Comparison of ENCODE assay signal across 20 cellular contexts in the genomic region with DNA sequence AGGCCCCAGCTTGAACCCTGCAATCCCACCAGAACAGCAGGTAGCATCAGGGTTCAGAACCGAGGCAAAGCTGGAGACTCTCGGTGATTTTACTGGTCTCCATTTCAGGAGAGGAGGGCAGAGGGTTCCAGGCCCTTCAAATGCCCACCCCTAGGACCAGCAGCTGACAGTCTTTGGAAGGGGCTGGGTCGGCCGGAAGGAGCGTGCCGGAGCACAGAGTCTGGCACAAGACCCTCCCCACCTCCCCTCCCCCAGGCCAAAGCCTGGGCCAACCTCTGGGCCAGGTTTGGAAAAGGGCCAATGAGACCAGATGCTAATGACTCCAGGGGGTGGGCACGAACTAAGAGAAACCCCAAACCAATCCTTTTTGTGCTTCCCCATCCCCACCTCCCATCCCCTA. TPM values are rescaled to one million over a fixed set of nuclear protein-coding genes. Genes with fewer than 3 reads are reported as not detected.
A peak's percentile ranks its signal among the peaks of the same experiment; 100 is the strongest.
DNase-seq lines count a peak whose midpoint lies in the region; TF ChIP-seq lines count a peak whose summit lies in the region.
"Had no signal": no experiment of that assay in that cellular context is flagged by ENCODE, and none has a peak within 500 bp of the region (broad histone marks: within the 10 kb centered on the region; RNA-seq: fewer than 3 reads in every experiment).

No MANE protein-coding gene starts in this region.

- H3K4me1 ChIP-seq in tibial nerve (peaks cover 0 to 57% (median 31%) of the 10 kb centered on the region in 4 donors), ascending aorta (peaks cover 5 to 7% of the 10 kb centered on the region in 2 donors)
- H3K4me1 ChIP-seq: BE2C had no signal

- H3K36me3 ChIP-seq in tibial nerve (no peaks in the 10 kb centered on the region), ascending aorta (no peaks in the 10 kb centered on the region)
- H3K36me3 ChIP-seq: BE2C; BLaER1 treated with 17β-estradiol and CSF1 and Interleukin-3, amounts not matched to agents 10 nM and 100 nM had no signal

- intact Hi-C loops in ascending aorta (cut with DNase I), result no loop called here

- DNase-seq in NCI-H69 (lab: John Stamatoyannopoulos, UW) (peak; percentile 33), caudate nucleus (lab: John Stamatoyannopoulos, UW) (no peak), tibial nerve (ENCODE audit: low spot score in 2 of 2) (no peak), H4 (ENCODE audit: low spot score) (no peak), ascending aorta (ENCODE audit: low spot score in 2 of 2) (no peak)
- DNase-seq in effector CD4-positive, alpha-beta T cell, result no peak
- DNase-seq: 8988T; ACHN; AML-193; BE2C; CD4-positive, alpha-beta T cell; CD8-positive, alpha-beta memory T cell; DMS153; DND-41; GOT3; H7; HCEC 1CT had no signal

- no peak for TF ChIP-seq EP300 in tibial nerve (IDR thresholded peaks at IDR 0.05)

- H3K27me3 ChIP-seq in layer of hippocampus (ENCODE audit: control insufficient read depth, insufficient read depth, low read length), result no peaks in the 10 kb centered on the region
- H3K27me3 ChIP-seq in tibial nerve, result peaks cover 0 to 11% of the 10 kb centered on the region in 2 donors
- H3K27me3 ChIP-seq in ascending aorta, result no peaks in the 10 kb centered on the region
- H3K27me3 ChIP-seq: BE2C had no signal

- WGBS in tibial nerve, 2 donors, result 44 to 48% methylated on average over 6 to 7 of the region's 7 CpGs

- H3K27ac ChIP-seq in caudate nucleus (ENCODE audit: low read depth, low read length) (peak overlapping the region; percentile 98), layer of hippocampus (ENCODE audit: low read depth, low read length) (peak overlapping the region; percentile 99), tibial nerve (peak overlapping the region; percentile 64 to 93 (median 78)), ascending aorta (no peak overlapping the region)
- H3K27ac ChIP-seq: A549; BLaER1 treated with 17β-estradiol and CSF1 and Interleukin-3, amounts not matched to agents 10 nM and 100 nM had no signal

- TF ChIP-seq CTCF in tibial nerve (IDR thresholded peaks at IDR 0.05) (no peak), ascending aorta (IDR thresholded peaks at IDR 0.05) (no peak)

- no peak for TF ChIP-seq POLR2A in tibial nerve (IDR thresholded peaks at IDR 0.05)

- no peak overlapping the region for H3K4me3 ChIP-seq in tibial nerve
- no peak overlapping the region for H3K4me3 ChIP-seq in ascending aorta
- H3K4me3 ChIP-seq: A549; BLaER1 treated with 17β-estradiol and CSF1 and Interleukin-3, amounts not matched to agents 10 nM and 100 nM had no signal

- H3K9me3 ChIP-seq in tibial nerve (no peaks in the 10 kb centered on the region), ascending aorta (no peaks in the 10 kb centered on the region)
- H3K9me3 ChIP-seq: A549; BE2C; BLaER1 treated with 17β-estradiol and CSF1 and Interleukin-3, amounts not matched to agents 10 nM and 100 nM had no signal

RNA-seq across cellular contexts. Expression of a gene that starts 6.9 kb away (rescaled TPM):
- total RNA-seq in tibial nerve (10 to 100 TPM in 3 of 4 donors, 1 to 10 TPM in 1; 7.5 to 21.0 (median 15.6) TPM), ascending aorta (6.1 TPM)
- 0.76 and 2.3 TPM in 2 replicates for total RNA-seq in H4 (2014; rRNA removed; shearing (Covaris generic))

RNA-seq across cellular contexts. Expression of a gene that starts 7.3 kb away (rescaled TPM):
- total RNA-seq in tibial nerve (10 to 100 TPM; 24.1 to 59.4 (median 35.7) TPM), ascending aorta (62.7 TPM)
- total RNA-seq in H4 (2014; rRNA removed; shearing (Covaris generic)), result 7.8 and 8.8 TPM in 2 replicates

RNA-seq across cellular contexts. Expression of a gene that starts 16.7 kb away (rescaled TPM):
- total RNA-seq in tibial nerve, result 10 to 100 TPM in 3 of 4 donors, 1 to 10 TPM in 1; 9.6 to 18.2 (median 13.8) TPM
- 7.2 and 7.4 TPM in 2 replicates for total RNA-seq in H4 (2014; rRNA removed; shearing (Covaris generic))
- total RNA-seq in ascending aorta, result 7.9 TPM

RNA-seq across cellular contexts. Expression of a gene that starts 33.6 kb away (rescaled TPM):
- total RNA-seq in tibial nerve, result 10 to 100 TPM; 28.2 to 56.1 (median 32.3) TPM
- total RNA-seq in H4 (2014; rRNA removed; shearing (Covaris generic)), result 130 and 134 TPM in 2 replicates
- 18.3 TPM for total RNA-seq in ascending aorta

RNA-seq across cellular contexts. Expression of a gene that starts 44.2 kb away (rescaled TPM):
- 1 to 10 TPM in 1 of 4 donors, under 1 TPM in 2, not detected in 1; under 0.01 to 1.2 (median 0.20) TPM for total RNA-seq in tibial nerve
- not detected in 2 replicates for total RNA-seq in H4 (2014; rRNA removed; shearing (Covaris generic))
- 1.8 TPM for total RNA-seq in ascending aorta

Comparison
In these comparisons a context has a peak if more than half of its experiments do, and no peak if none do; other contexts are left out.
1. H3K27ac ChIP-seq: peak in caudate nucleus (single experiment), layer of hippocampus (single experiment) and tibial nerve (4 of 4); none in ascending aorta (0 of 2).